In genomic region chr5:68049053-68049713, GRCh38 we compare ENCODE assay signal across 1 cellular context.
TF ChIP-seq lines count a peak whose summit lies in the region.

No MANE protein-coding gene starts in this region.

TF ChIP-seq in HepG2, 621 proteins besides CTCF, POLR2A, EP300 and RAD21:
- TF ChIP-seq FUBP1 (CRISPR knock-in tag; IDR thresholded peaks at IDR 0.05; ENCODE audit: borderline replicate concordance) (no peak), CBX1 (IDR thresholded peaks at IDR 0.05; ENCODE audit: low read depth) (no peak), ZMAT3 (CRISPR knock-in tag; conservative IDR thresholded peaks at IDR 0.05) (no peak), HOXA5 (CRISPR knock-in tag; IDR thresholded peaks at IDR 0.05) (no peak), MAFG (CRISPR knock-in tag; IDR thresholded peaks at IDR 0.05) (no peak), ATF2 (CRISPR knock-in tag; IDR thresholded peaks at IDR 0.05) (no peak), TBX3 (IDR thresholded peaks at IDR 0.05; ENCODE audit: borderline replicate concordance) (no peak), ZSCAN25 (CRISPR knock-in tag; IDR thresholded peaks at IDR 0.05) (no peak), ZNF562 (CRISPR knock-in tag; IDR thresholded peaks at IDR 0.05; ENCODE audit: borderline replicate concordance) (no peak), ZBTB44 (CRISPR knock-in tag; IDR thresholded peaks at IDR 0.05) (no peak), ZBTB33 (CRISPR knock-in tag; IDR thresholded peaks at IDR 0.05) (no peak), ZBTB42 (CRISPR knock-in tag; IDR thresholded peaks at IDR 0.05) (no peak), BHLHE40 (IDR thresholded peaks at IDR 0.05; ENCODE audit: low read length) (no peak), NFYB (CRISPR knock-in tag; IDR thresholded peaks at IDR 0.05) (no peak), MYC (CRISPR knock-in tag; IDR thresholded peaks at IDR 0.05; ENCODE audit: borderline replicate concordance) (no peak), ZNF318 (CRISPR knock-in tag; IDR thresholded peaks at IDR 0.05) (no peak), ZNF260 (CRISPR knock-in tag; IDR thresholded peaks at IDR 0.05; ENCODE audit: borderline replicate concordance, low read depth) (no peak), ELF4 (CRISPR knock-in tag; IDR thresholded peaks at IDR 0.05; ENCODE audit: borderline replicate concordance) (no peak), CCDC6 (CRISPR knock-in tag; IDR thresholded peaks at IDR 0.05) (no peak), BRCA1 (CRISPR knock-in tag; IDR thresholded peaks at IDR 0.05) (no peak)
TF ChIP-seq in HepG2: peak in this region for 0.
